ENCODE assay signal across 3 cellular contexts in genomic region chr7:26169271-26169670, GRCh38.
TF ChIP-seq lines count a peak whose summit lies in the region.

No MANE protein-coding gene starts in this region.

TF ChIP-seq in HCT116, 20 proteins besides CTCF, POLR2A, EP300 and RAD21:
- no peak for TF ChIP-seq YY1 (IDR thresholded peaks at IDR 0.05; ENCODE audit: extremely low read depth, insufficient replicate concordance, low read depth, low read length)
- no peak for TF ChIP-seq JUND (IDR thresholded peaks at IDR 0.05)
- TF ChIP-seq CEBPB (IDR thresholded peaks at IDR 0.05; ENCODE audit: low read depth) = no peak
- TF ChIP-seq ELF1 (IDR thresholded peaks at IDR 0.05; ENCODE audit: borderline replicate concordance, low read depth) = no peak
- no peak for TF ChIP-seq FOSL1 (IDR thresholded peaks at IDR 0.05; ENCODE audit: low read depth)
- TF ChIP-seq EZH2phosphoT487 (IDR thresholded peaks at IDR 0.05; ENCODE audit: borderline replicate concordance) = no peak
- TF ChIP-seq POLR2AphosphoS5 (IDR thresholded peaks at IDR 0.05; ENCODE audit: low read depth, low read length) = no peak
- TF ChIP-seq REST (IDR thresholded peaks at IDR 0.05; ENCODE audit: low read depth) = no peak
- TF ChIP-seq SRF (IDR thresholded peaks at IDR 0.05; ENCODE audit: low read depth) = no peak
- TF ChIP-seq, protein P1, sequence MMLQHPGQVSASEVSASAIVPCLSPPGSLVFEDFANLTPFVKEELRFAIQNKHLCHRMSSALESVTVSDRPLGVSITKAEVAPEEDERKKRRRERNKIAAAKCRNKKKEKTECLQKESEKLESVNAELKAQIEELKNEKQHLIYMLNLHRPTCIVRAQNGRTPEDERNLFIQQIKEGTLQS (IDR thresholded peaks at IDR 0.05) = no peak
- no peak for TF ChIP-seq ZNF274 (IDR thresholded peaks at IDR 0.05; ENCODE audit: low read depth, low read length)
- TF ChIP-seq, protein P2, sequence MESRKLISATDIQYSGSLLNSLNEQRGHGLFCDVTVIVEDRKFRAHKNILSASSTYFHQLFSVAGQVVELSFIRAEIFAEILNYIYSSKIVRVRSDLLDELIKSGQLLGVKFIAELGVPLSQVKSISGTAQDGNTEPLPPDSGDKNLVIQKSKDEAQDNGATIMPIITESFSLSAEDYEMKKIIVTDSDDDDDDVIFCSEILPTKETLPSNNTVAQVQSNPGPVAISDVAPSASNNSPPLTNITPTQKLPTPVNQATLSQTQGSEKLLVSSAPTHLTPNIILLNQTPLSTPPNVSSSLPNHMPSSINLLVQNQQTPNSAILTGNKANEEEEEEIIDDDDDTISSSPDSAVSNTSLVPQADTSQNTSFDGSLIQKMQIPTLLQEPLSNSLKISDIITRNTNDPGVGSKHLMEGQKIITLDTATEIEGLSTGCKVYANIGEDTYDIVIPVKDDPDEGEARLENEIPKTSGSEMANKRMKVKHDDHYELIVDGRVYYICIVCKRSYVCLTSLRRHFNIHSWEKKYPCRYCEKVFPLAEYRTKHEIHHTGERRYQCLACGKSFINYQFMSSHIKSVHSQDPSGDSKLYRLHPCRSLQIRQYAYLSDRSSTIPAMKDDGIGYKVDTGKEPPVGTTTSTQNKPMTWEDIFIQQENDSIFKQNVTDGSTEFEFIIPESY (IDR thresholded peaks at IDR 0.05; ENCODE audit: extremely low read depth, insufficient replicate concordance, low read length) = no peak
- no peak for TF ChIP-seq CBX3 (IDR thresholded peaks at IDR 0.05; ENCODE audit: low read depth)

TF ChIP-seq in H1, 55 proteins besides CTCF, POLR2A, EP300 and RAD21:
- TF ChIP-seq MAFK (IDR thresholded peaks at IDR 0.05; ENCODE audit: low read depth, low read length) (no peak), TBP (IDR thresholded peaks at IDR 0.05; ENCODE audit: low read depth, low read length) (no peak), CTBP2 (IDR thresholded peaks at IDR 0.05; ENCODE audit: borderline replicate concordance, insufficient read depth, insufficient read length, low read length) (no peak)
- TF ChIP-seq, protein P3, sequence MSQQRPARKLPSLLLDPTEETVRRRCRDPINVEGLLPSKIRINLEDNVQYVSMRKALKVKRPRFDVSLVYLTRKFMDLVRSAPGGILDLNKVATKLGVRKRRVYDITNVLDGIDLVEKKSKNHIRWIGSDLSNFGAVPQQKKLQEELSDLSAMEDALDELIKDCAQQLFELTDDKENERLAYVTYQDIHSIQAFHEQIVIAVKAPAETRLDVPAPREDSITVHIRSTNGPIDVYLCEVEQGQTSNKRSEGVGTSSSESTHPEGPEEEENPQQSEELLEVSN (IDR thresholded peaks at IDR 0.05) = no peak

TF ChIP-seq in HepG2, 621 proteins besides CTCF, POLR2A, EP300 and RAD21:
- no peak for TF ChIP-seq ZBTB39 (CRISPR knock-in tag; IDR thresholded peaks at IDR 0.05)
- no peak for TF ChIP-seq ZMAT3 (CRISPR knock-in tag; conservative IDR thresholded peaks at IDR 0.05)
- TF ChIP-seq ZNF768 (CRISPR knock-in tag; IDR thresholded peaks at IDR 0.05) = no peak
- TF ChIP-seq NFIB (CRISPR knock-in tag; IDR thresholded peaks at IDR 0.05; ENCODE audit: borderline replicate concordance) = no peak
- no peak for TF ChIP-seq RFXAP (CRISPR knock-in tag; IDR thresholded peaks at IDR 0.05; ENCODE audit: borderline replicate concordance)
- no peak for TF ChIP-seq SSRP1 (CRISPR knock-in tag; IDR thresholded peaks at IDR 0.05)
- TF ChIP-seq KLF11 (CRISPR knock-in tag; IDR thresholded peaks at IDR 0.05) = no peak
- TF ChIP-seq ZNF441 (CRISPR knock-in tag; IDR thresholded peaks at IDR 0.05; ENCODE audit: borderline replicate concordance) = no peak
- TF ChIP-seq HDAC2 (CRISPR knock-in tag; IDR thresholded peaks at IDR 0.05) = no peak
- no peak for TF ChIP-seq POGZ (CRISPR knock-in tag; IDR thresholded peaks at IDR 0.05)
- no peak for TF ChIP-seq ARHGAP35 (CRISPR knock-in tag; IDR thresholded peaks at IDR 0.05; ENCODE audit: borderline replicate concordance)
- no peak for TF ChIP-seq KMT2A (CRISPR knock-in tag; IDR thresholded peaks at IDR 0.05)
- TF ChIP-seq, protein P4, sequence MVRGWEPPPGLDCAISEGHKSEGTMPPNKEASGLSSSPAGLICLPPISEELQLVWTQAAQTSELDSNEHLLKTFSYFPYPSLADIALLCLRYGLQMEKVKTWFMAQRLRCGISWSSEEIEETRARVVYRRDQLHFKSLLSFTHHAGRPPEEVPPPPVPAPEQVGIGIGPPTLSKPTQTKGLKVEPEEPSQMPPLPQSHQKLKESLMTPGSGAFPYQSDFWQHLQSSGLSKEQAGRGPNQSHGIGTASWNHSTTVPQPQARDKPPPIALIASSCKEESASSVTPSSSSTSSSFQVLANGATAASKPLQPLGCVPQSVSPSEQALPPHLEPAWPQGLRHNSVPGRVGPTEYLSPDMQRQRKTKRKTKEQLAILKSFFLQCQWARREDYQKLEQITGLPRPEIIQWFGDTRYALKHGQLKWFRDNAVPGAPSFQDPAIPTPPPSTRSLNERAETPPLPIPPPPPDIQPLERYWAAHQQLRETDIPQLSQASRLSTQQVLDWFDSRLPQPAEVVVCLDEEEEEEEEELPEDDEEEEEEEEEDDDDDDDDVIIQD (CRISPR knock-in tag; IDR thresholded peaks at IDR 0.05; ENCODE audit: low read depth) = no peak
- no peak for TF ChIP-seq CREM (IDR thresholded peaks at IDR 0.05)
- no peak for TF ChIP-seq CREM (CRISPR knock-in tag; IDR thresholded peaks at IDR 0.05)
- TF ChIP-seq KDM5B (CRISPR knock-in tag; IDR thresholded peaks at IDR 0.05; ENCODE audit: borderline replicate concordance) = no peak
- no peak for TF ChIP-seq NR2F2 (IDR thresholded peaks at IDR 0.05; ENCODE audit: borderline replicate concordance, low read depth)
- TF ChIP-seq RAD51 (IDR thresholded peaks at IDR 0.05; ENCODE audit: borderline replicate concordance) = no peak
- TF ChIP-seq ZNF703 (CRISPR knock-in tag; IDR thresholded peaks at IDR 0.05; ENCODE audit: borderline replicate concordance) = no peak
- no peak for TF ChIP-seq TBX3 (IDR thresholded peaks at IDR 0.05; ENCODE audit: borderline replicate concordance)
